9 cellular contexts compared by ENCODE assay signal in genomic region chr3:42539871-42540714, GRCh38. TPM values are rescaled to one million over a fixed set of nuclear protein-coding genes. Genes with fewer than 3 reads are reported as not detected.
DNase-seq lines count a peak whose midpoint lies in the region; TF ChIP-seq lines count a peak whose summit lies in the region.
"Had no signal": no experiment of that assay in that cellular context is flagged by ENCODE, and none has a peak within 500 bp of the region (broad histone marks: within the 10 kb centered on the region; RNA-seq: fewer than 3 reads in every experiment).

No MANE protein-coding gene starts in this region.

- H3K79me2 ChIP-seq in Loucy (ENCODE audit: insufficient read depth, low read length) = no peaks in the 10 kb centered on the region

- H3K36me3 Mint-ChIP-seq in nephron progenitor cell (ENCODE audit: low read depth) = no peaks in the 10 kb centered on the region

- no peaks in the 10 kb centered on the region for H3K9me3 Mint-ChIP-seq in nephron progenitor cell

- no peaks in the 10 kb centered on the region for H4K20me1 ChIP-seq in Loucy (ENCODE audit: insufficient read depth, low read length, poor library complexity, severe bottlenecking)

- TF ChIP-seq EP300 in tibial nerve (IDR thresholded peaks at IDR 0.05) = no peak

- peaks cover 3% of the 10 kb centered on the region for H3K27me3 Mint-ChIP-seq in nephron progenitor cell (ENCODE audit: low read depth, poor library complexity)

- H3K4me1 ChIP-seq in Loucy (ENCODE audit: insufficient read depth, low read length, poor library complexity, severe bottlenecking) (no peaks in the 10 kb centered on the region), tibial nerve (peaks cover 0 to 6% (median 0%) of the 10 kb centered on the region in 4 donors)

- H3K9me3 ChIP-seq in Loucy (ENCODE audit: insufficient read depth, low read depth, low read length) (no peaks in the 10 kb centered on the region), tibial nerve (no peaks in the 10 kb centered on the region)

- DNase-seq in SHP77 (lab: John Stamatoyannopoulos, UW) (peak; percentile 16 to 18), SHP77 treated with DMSO at 0.1 percent for 48 hours (lab: John Stamatoyannopoulos, UW) (no peak), epithelial cell of proximal tubule (ENCODE audit: low read depth) (no peak), nephron progenitor cell (peak; percentile 76), tibial nerve (ENCODE audit: low spot score in 2 of 2) (peak in 1 of 2 donors; percentile 36), amniotic stem cell (lab: John Stamatoyannopoulos, UW) (no peak)
- peak; percentile 23 to 39 for DNase-seq in activated CD8-positive, alpha-beta memory T cell treated with anti-CD3 and anti-CD28 coated beads for 1 hour (ENCODE audit: extremely low read depth in 1 of 2, low read depth in 1 of 2)

- H3K27ac ChIP-seq in tibial nerve = no peak overlapping the region
- H3K27ac ChIP-seq: epithelial cell of prostate had no signal

- H3K9me2 ChIP-seq in Loucy (replicated peaks; ENCODE audit: low read depth, low read length) = no peaks in the 10 kb centered on the region

- TF ChIP-seq POLR2A in tibial nerve (IDR thresholded peaks at IDR 0.05) = no peak

- peaks cover 6% of the 10 kb centered on the region for H3K4me1 Mint-ChIP-seq in nephron progenitor cell

- H3K4me3 Mint-ChIP-seq in nephron progenitor cell = no peak overlapping the region

- H3K36me3 ChIP-seq in Loucy (ENCODE audit: insufficient read depth, low read length) = no peaks in the 10 kb centered on the region
- peaks cover 0 to 10% (median 0%) of the 10 kb centered on the region in 3 donors for H3K36me3 ChIP-seq in tibial nerve

- no peaks in the 10 kb centered on the region for H3K27me3 ChIP-seq in Loucy (ENCODE audit: insufficient read depth, low read length, poor library complexity, severe bottlenecking)
- no peaks in the 10 kb centered on the region for H3K27me3 ChIP-seq in tibial nerve

- TF ChIP-seq CTCF in Loucy (conservative IDR thresholded peaks at IDR 0.05; ENCODE audit: low read length) (peak; percentile 83), epithelial cell of proximal tubule (conservative IDR thresholded peaks at IDR 0.05; ENCODE audit: low read depth, low read length) (peak; percentile 79), nephron progenitor cell (IDR thresholded peaks at IDR 0.05) (peak; percentile 85), tibial nerve (IDR thresholded peaks at IDR 0.05) (peak; percentile 42 to 70 (median 62))

- H3K9ac ChIP-seq in Loucy (ENCODE audit: low read depth, low read length, poor library complexity, severe bottlenecking) = no peak overlapping the region

- H2AFZ ChIP-seq in Loucy (ENCODE audit: low read length) = no peak overlapping the region

- 64 to 65% methylated on average over 14 of the region's 14 CpGs for WGBS in tibial nerve, 2 donors

- no peak overlapping the region for H3K4me2 ChIP-seq in Loucy (ENCODE audit: low read depth, low read length, poor library complexity, severe bottlenecking)

- H3F3A ChIP-seq in Loucy (ENCODE audit: low read depth) = no peaks in the 10 kb centered on the region

- H3K4me3 ChIP-seq in Loucy (ENCODE audit: low read length, poor library complexity, severe bottlenecking) (no peak overlapping the region), epithelial cell of proximal tubule (ENCODE audit: low read depth, low read length) (no peak overlapping the region), tibial nerve (no peak overlapping the region)

- no peak overlapping the region for H3K27ac Mint-ChIP-seq in nephron progenitor cell

RNA-seq across cellular contexts. Expression of gene VIPR1, which starts 37.6 kb away (rescaled TPM):
- 0.43 TPM in 1 of 2 replicates, not detected in the other for total RNA-seq in epithelial cell of proximal tubule
- 10 to 100 TPM in 2 of 4 donors, 1 to 10 TPM in 2; 2.4 to 17.3 (median 10.4) TPM for total RNA-seq in tibial nerve

RNA-seq across cellular contexts. Expression of gene SEC22C, which starts 41.7 kb away (rescaled TPM):
- 40.8 and 60.0 TPM in 2 replicates for total RNA-seq in epithelial cell of proximal tubule
- 10 to 100 TPM; 74.1 to 95.3 (median 86.1) TPM for total RNA-seq in tibial nerve

RNA-seq across cellular contexts. Expression of gene SS18L2, which starts 50.6 kb away (rescaled TPM):
- total RNA-seq in epithelial cell of proximal tubule (26.9 and 31.5 TPM in 2 replicates), tibial nerve (10 to 100 TPM; 10.2 to 28.2 (median 15.7) TPM)

Comparison
In these comparisons a context has a peak if more than half of its experiments do, and no peak if none do; other contexts are left out.
1. DNase-seq: peak in SHP77 (2 of 2), activated CD8-positive, alpha-beta memory T cell treated with anti-CD3 and anti-CD28 coated beads for 1 hour (2 of 2) and nephron progenitor cell (single experiment); none in SHP77 treated with DMSO at 0.1 percent for 48 hours (single experiment), epithelial cell of proximal tubule (single experiment) and amniotic stem cell (single experiment).
2. Peak in every context shown above with its lines, with median percentiles within 50 percentile points of each other: CTCF ChIP-seq.